ENCODE assay signal across 8 cellular contexts in the genomic region with DNA sequence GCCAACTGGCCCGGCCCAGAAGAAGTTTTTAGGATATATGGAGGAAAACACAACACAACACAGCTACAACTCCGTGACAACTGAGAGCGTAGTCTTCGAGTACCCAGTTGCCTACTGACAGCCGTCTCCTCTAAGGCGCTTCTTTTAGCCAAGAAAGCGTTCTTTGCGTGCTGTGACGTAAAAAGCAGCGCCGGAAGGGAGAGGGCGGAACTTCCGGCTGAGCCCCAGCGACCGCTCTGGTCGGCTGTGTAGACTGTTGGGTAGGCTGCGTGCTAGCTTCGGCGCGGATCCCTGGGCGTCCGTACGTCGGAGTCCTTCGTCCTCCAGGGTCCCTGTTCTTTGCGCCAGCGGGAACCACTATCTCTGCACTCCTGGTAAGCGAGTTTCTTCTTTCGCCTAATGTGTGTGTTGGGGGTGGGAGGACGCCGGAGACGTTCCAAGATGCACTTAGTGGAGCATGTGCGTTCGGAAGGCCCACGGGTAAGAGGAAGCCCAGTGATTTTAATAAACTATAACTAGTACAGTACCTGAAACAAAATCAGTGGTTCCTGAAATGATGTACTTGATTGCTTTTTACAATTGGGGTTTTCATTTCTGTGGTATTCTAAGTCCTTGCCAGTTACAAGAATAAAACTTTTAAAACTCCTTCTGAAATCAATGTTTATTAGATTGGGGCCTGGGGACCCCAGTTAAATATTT. TPM values are rescaled to one million over a fixed set of nuclear protein-coding genes. Genes with fewer than 3 reads are reported as not detected.
DNase-seq lines count a peak whose midpoint lies in the region; ATAC-seq and TF ChIP-seq lines count a peak whose summit lies in the region.

A gene (plus strand): TSS at position 239 of the 699 bp plus-strand sequence. CDS start 2,914 bp downstream, outside the sequence.

- no peaks in the 10 kb centered on the region for H3K9me3 ChIP-seq in liver (ENCODE audit: control insufficient read depth in 4 of 4, low read length in 3 of 4)

- peak; percentile 98 for DNase-seq in NCI-H82 (lab: John Stamatoyannopoulos, UW)
- DNase-seq in activated CD4-positive, alpha-beta T cell treated with anti-CD3 and anti-CD28 coated beads, Interleukin-2, amount 50 U/mL, for 48 hours, result peak; percentile 93 to 95
- peak; percentile 81 to 94 for DNase-seq in dermis microvascular lymphatic vessel endothelial cell (ENCODE audit: low read depth in 2 of 2)
- DNase-seq in stimulated activated CD4-positive, alpha-beta T cell treated with anti-CD3 and anti-CD28 coated beads, Interleukin-4, amount 100 ng/mL, for 24 hours, result peak; percentile 93

- ATAC-seq in GM19372 (IDR thresholded peaks at IDR 0.05; ENCODE audit: low read depth, unreplicated experiment), result peak; percentile 100
- peak; percentile 99 for ATAC-seq in HG03558 (IDR thresholded peaks at IDR 0.05; ENCODE audit: extremely low read depth, unreplicated experiment)

- TF ChIP-seq CTCF in C4-2B (conservative IDR thresholded peaks at IDR 0.05) (no peak), liver (IDR thresholded peaks at IDR 0.05; ENCODE audit: low read depth, low read length, missing input control) (no peak)

- TF ChIP-seq RAD21 in liver (IDR thresholded peaks at IDR 0.05), result peak; percentile 42 to 62

- H3K4me3 ChIP-seq in liver (ENCODE audit: low read depth in 1 of 3, low read length in 3 of 3), result peak within 1 kb of the TSS; percentile 67 to 100 (median 98)

- under 1% methylated on average over 35 of the region's 35 CpGs for WGBS in liver

- H3K27me3 ChIP-seq in liver (ENCODE audit: control insufficient read depth in 4 of 4, insufficient read depth in 4 of 4, low read length in 3 of 4), result peaks cover 0 to 6% (median 0%) of the 10 kb centered on the region in 4 donors

- H3K27ac ChIP-seq in C4-2B (peak within 1 kb of the TSS; percentile 76), liver (ENCODE audit: low read depth in 1 of 2, low read length in 2 of 2) (peak within 1 kb of the TSS; percentile 55 to 75)

- peaks cover 0 to 8% (median 5%) of the 10 kb centered on the region in 4 donors for H3K36me3 ChIP-seq in liver (ENCODE audit: control insufficient read depth in 4 of 4, insufficient read depth in 3 of 4, low read depth in 1 of 4, low read length in 3 of 4)

- peak within 1 kb of the TSS; percentile 83 to 87 for H3K9ac ChIP-seq in liver (ENCODE audit: low read depth in 1 of 2, low read length in 2 of 2)

- peaks cover 4 to 10% (median 7%) of the 10 kb centered on the region in 4 donors for H3K4me1 ChIP-seq in liver (ENCODE audit: control insufficient read depth in 4 of 4, insufficient read depth in 4 of 4, low read length in 3 of 4)

TF ChIP-seq in liver, 16 proteins besides CTCF, POLR2A, EP300 and RAD21:
- TF ChIP-seq, protein P1, sequence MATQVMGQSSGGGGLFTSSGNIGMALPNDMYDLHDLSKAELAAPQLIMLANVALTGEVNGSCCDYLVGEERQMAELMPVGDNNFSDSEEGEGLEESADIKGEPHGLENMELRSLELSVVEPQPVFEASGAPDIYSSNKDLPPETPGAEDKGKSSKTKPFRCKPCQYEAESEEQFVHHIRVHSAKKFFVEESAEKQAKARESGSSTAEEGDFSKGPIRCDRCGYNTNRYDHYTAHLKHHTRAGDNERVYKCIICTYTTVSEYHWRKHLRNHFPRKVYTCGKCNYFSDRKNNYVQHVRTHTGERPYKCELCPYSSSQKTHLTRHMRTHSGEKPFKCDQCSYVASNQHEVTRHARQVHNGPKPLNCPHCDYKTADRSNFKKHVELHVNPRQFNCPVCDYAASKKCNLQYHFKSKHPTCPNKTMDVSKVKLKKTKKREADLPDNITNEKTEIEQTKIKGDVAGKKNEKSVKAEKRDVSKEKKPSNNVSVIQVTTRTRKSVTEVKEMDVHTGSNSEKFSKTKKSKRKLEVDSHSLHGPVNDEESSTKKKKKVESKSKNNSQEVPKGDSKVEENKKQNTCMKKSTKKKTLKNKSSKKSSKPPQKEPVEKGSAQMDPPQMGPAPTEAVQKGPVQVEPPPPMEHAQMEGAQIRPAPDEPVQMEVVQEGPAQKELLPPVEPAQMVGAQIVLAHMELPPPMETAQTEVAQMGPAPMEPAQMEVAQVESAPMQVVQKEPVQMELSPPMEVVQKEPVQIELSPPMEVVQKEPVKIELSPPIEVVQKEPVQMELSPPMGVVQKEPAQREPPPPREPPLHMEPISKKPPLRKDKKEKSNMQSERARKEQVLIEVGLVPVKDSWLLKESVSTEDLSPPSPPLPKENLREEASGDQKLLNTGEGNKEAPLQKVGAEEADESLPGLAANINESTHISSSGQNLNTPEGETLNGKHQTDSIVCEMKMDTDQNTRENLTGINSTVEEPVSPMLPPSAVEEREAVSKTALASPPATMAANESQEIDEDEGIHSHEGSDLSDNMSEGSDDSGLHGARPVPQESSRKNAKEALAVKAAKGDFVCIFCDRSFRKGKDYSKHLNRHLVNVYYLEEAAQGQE (IDR thresholded peaks at IDR 0.05), result peak; percentile 66
- no peak for TF ChIP-seq FOXA1 (IDR thresholded peaks at IDR 0.05)
- TF ChIP-seq YY1 (IDR thresholded peaks at IDR 0.05), result peak; percentile 80
- TF ChIP-seq GABPA (IDR thresholded peaks at IDR 0.05 in 1 of 2, conservative IDR thresholded peaks at IDR 0.05 in 1 of 2), result peak; percentile 98 to 100
- TF ChIP-seq EGR1 (IDR thresholded peaks at IDR 0.05; ENCODE audit: low read depth in 2 of 2), result peak in 1 of 2 donors; percentile 46
- TF ChIP-seq, protein P2, sequence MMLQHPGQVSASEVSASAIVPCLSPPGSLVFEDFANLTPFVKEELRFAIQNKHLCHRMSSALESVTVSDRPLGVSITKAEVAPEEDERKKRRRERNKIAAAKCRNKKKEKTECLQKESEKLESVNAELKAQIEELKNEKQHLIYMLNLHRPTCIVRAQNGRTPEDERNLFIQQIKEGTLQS (IDR thresholded peaks at IDR 0.05), result no peak
- TF ChIP-seq HNF4A (conservative IDR thresholded peaks at IDR 0.05), result no peak
- peak; percentile 31 for TF ChIP-seq SP1 (IDR thresholded peaks at IDR 0.05)
- peak; percentile 29 to 31 for TF ChIP-seq RXRA (IDR thresholded peaks at IDR 0.05)
- TF ChIP-seq TAF1 (conservative IDR thresholded peaks at IDR 0.05), result peak; percentile 63
- no peak for TF ChIP-seq NR2F2 (IDR thresholded peaks at IDR 0.05)
- TF ChIP-seq JUND (IDR thresholded peaks at IDR 0.05), result peak in 1 of 2 donors; percentile 25
- TF ChIP-seq, protein P3, sequence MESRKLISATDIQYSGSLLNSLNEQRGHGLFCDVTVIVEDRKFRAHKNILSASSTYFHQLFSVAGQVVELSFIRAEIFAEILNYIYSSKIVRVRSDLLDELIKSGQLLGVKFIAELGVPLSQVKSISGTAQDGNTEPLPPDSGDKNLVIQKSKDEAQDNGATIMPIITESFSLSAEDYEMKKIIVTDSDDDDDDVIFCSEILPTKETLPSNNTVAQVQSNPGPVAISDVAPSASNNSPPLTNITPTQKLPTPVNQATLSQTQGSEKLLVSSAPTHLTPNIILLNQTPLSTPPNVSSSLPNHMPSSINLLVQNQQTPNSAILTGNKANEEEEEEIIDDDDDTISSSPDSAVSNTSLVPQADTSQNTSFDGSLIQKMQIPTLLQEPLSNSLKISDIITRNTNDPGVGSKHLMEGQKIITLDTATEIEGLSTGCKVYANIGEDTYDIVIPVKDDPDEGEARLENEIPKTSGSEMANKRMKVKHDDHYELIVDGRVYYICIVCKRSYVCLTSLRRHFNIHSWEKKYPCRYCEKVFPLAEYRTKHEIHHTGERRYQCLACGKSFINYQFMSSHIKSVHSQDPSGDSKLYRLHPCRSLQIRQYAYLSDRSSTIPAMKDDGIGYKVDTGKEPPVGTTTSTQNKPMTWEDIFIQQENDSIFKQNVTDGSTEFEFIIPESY (IDR thresholded peaks at IDR 0.05), result peak; percentile 82
- TF ChIP-seq, protein P4, sequence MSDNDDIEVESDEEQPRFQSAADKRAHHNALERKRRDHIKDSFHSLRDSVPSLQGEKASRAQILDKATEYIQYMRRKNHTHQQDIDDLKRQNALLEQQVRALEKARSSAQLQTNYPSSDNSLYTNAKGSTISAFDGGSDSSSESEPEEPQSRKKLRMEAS (IDR thresholded peaks at IDR 0.05), result peak; percentile 91
- no peak for TF ChIP-seq FOXA2 (IDR thresholded peaks at IDR 0.05)
- no peak for TF ChIP-seq HNF4G (IDR thresholded peaks at IDR 0.05)

RNA-seq across cellular contexts. Expression of the gene that starts here (rescaled TPM):
- total RNA-seq in dermis microvascular lymphatic vessel endothelial cell, result 23.9 and 26.3 TPM in 2 replicates
- 10 to 100 TPM; 12.6 to 18.1 TPM for total RNA-seq in liver
- polyA plus RNA-seq in liver, result 10 to 100 TPM; 14.9 to 30.3 TPM

Comparison
In these comparisons a context has a peak if more than half of its experiments do, and no peak if none do; other contexts are left out.
1. Peak in every context shown above with its lines: DNase-seq, ATAC-seq, H3K4me3 ChIP-seq and H3K27ac ChIP-seq.